Comparison of ENCODE assay signal across 8 cellular contexts in the genomic region with DNA sequence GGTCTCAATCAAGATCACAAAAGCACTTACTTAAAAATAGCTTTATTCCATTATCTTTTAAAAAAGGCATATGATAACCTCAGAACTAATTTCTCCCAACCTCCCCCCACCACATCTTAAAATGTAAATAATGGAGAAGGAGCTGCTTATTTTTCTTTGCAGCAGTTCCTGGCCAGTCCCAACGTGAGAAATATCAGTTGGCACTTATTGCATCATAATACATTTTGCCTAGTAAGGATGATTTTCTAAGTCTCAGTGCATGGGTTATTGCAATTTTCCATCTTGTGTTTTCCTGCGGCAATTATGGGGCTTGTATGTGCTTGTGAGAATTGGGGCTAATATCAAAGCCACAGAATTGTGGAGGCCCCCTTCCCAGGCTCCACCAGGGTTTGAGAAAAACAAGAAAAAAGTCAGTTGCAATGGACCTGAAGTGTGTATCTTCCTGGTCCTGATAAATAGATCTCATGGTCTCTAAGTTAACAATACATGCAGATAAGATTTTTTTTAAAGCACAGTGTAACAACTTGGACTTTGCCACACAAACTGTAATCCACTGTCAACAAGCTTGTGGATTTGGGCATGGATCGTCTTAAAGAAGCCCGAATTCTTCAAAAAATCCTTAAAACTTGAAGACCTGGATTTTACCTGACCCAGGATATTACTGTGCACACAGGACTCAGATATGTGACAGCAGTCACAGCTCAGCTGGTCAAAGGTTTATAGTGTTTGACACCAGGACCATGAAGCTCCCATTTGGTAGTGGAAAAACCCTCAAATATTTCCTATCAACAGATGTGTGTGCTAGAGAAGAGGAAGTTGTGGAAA. TPM values are rescaled to one million over a fixed set of nuclear protein-coding genes. Genes with fewer than 3 reads are reported as not detected.
DNase-seq lines count a peak whose midpoint lies in the region; ATAC-seq and TF ChIP-seq lines count a peak whose summit lies in the region.

No MANE protein-coding gene starts in this region.

- H3K4me3 ChIP-seq in sigmoid colon (no peak overlapping the region), right cardiac atrium (ENCODE audit: low read length) (no peak overlapping the region)

- TF ChIP-seq EP300 in sigmoid colon (IDR thresholded peaks at IDR 0.05): no peak

- peak; percentile 21 for DNase-seq in SIG-M5 treated with dmso at 0.1 percent for 504 hours (lab: John Stamatoyannopoulos, UW; ENCODE audit: unreplicated experiment)
- no peak for DNase-seq in SIG-M5 (lab: John Stamatoyannopoulos, UW)
- peak; percentile 66 for DNase-seq in OCI-M1 (lab: John Stamatoyannopoulos, UW)
- DNase-seq in endothelial cell (ENCODE audit: low spot score): no peak
- DNase-seq in sigmoid colon: no peak
- no peak for DNase-seq in NCI-H748 (lab: John Stamatoyannopoulos, UW; ENCODE audit: unreplicated experiment)
- DNase-seq in right cardiac atrium: no peak
- DNase-seq in MV-4-11 (lab: John Stamatoyannopoulos, UW): no peak

- no peak for ATAC-seq in right cardiac atrium

- H3K27me3 Mint-ChIP-seq in endothelial cell (ENCODE audit: unreplicated experiment): peaks cover 29% of the 10 kb centered on the region

- no peaks in the 10 kb centered on the region for H3K36me3 ChIP-seq in sigmoid colon

- H3K9me3 Mint-ChIP-seq in endothelial cell (ENCODE audit: unreplicated experiment): no peaks in the 10 kb centered on the region

- no peaks in the 10 kb centered on the region for H3K27me3 ChIP-seq in sigmoid colon
- no peaks in the 10 kb centered on the region for H3K27me3 ChIP-seq in right cardiac atrium (ENCODE audit: control insufficient read depth, insufficient read depth)

- H3K27ac ChIP-seq in sigmoid colon (peak overlapping the region in 3 of 4 donors; percentile 9 to 98 (median 97)), right cardiac atrium (ENCODE audit: low read length) (no peak overlapping the region)

- peaks cover 37% of the 10 kb centered on the region for H3K36me3 Mint-ChIP-seq in endothelial cell (ENCODE audit: low read depth, unreplicated experiment)

- peak overlapping the region; percentile 98 for H3K27ac Mint-ChIP-seq in endothelial cell (ENCODE audit: unreplicated experiment)

- H3K9me3 ChIP-seq in sigmoid colon (no peaks in the 10 kb centered on the region), right cardiac atrium (ENCODE audit: control insufficient read depth, low read length) (no peaks in the 10 kb centered on the region)

- intact Hi-C loops in sigmoid colon (cut with DNase I) (loop anchor here (2.0 to 10.0 kb wide), 5 partner anchors 39 to 471 kb away; a partner anchor contains a TSS), right cardiac atrium (cut with DNase I) (no loop called here)

- H3K4me1 Mint-ChIP-seq in endothelial cell (ENCODE audit: unreplicated experiment): peaks cover 56% of the 10 kb centered on the region

- 13 to 62% methylated on average over 4 of the region's 4 CpGs for WGBS in sigmoid colon, 2 donors
- WGBS in right cardiac atrium: 71% methylated on average over 4 of the region's 4 CpGs

- TF ChIP-seq CTCF in endothelial cell (IDR thresholded peaks at IDR 0.05; ENCODE audit: unreplicated experiment): no peak
- no peak for TF ChIP-seq CTCF in sigmoid colon (IDR thresholded peaks at IDR 0.05)

- H3K4me1 ChIP-seq in sigmoid colon (peaks cover 0 to 35% (median 21%) of the 10 kb centered on the region in 4 donors), right cardiac atrium (ENCODE audit: control insufficient read depth, insufficient read depth, low read length) (no peaks in the 10 kb centered on the region)

- TF ChIP-seq POLR2A in sigmoid colon (IDR thresholded peaks at IDR 0.05): no peak

- H3K4me3 Mint-ChIP-seq in endothelial cell (ENCODE audit: unreplicated experiment): peak overlapping the region; percentile 79

RNA-seq across cellular contexts. Expression of a gene that starts 2.8 kb away (rescaled TPM):
- total RNA-seq in endothelial cell (ENCODE audit: unreplicated experiment) (76.7 TPM), sigmoid colon (10 to 100 TPM; 50.2 to 64.0 (median 55.6) TPM), right cardiac atrium (10 to 100 TPM; 71.9 to 79.2 (median 72.8) TPM)
- polyA plus RNA-seq in sigmoid colon (100 to 1,000 TPM in 2 of 3 donors, 10 to 100 TPM in 1; 58.9 to 160 (median 105) TPM), right cardiac atrium (40.6 TPM)

RNA-seq across cellular contexts. Expression of a gene that starts 40.0 kb away (rescaled TPM):
- total RNA-seq in endothelial cell (ENCODE audit: unreplicated experiment): 65.0 TPM
- 10 to 100 TPM; 22.2 to 31.1 (median 23.5) TPM for total RNA-seq in sigmoid colon
- polyA plus RNA-seq in sigmoid colon: 10 to 100 TPM; 28.5 to 59.9 (median 34.2) TPM
- total RNA-seq in right cardiac atrium: 10 to 100 TPM in 3 of 4 donors, 1 to 10 TPM in 1; 6.3 to 14.7 (median 14.3) TPM
- polyA plus RNA-seq in right cardiac atrium: 9.1 TPM

RNA-seq across cellular contexts. Expression of a gene that starts 47.3 kb away (rescaled TPM):
- total RNA-seq in endothelial cell (ENCODE audit: unreplicated experiment): 8.3 TPM
- total RNA-seq in sigmoid colon: 10 to 100 TPM in 2 of 4 donors, 1 to 10 TPM in 2; 6.9 to 12.7 (median 9.7) TPM
- 10 to 100 TPM in 2 of 3 donors, 1 to 10 TPM in 1; 9.5 to 15.1 (median 12.0) TPM for polyA plus RNA-seq in sigmoid colon
- 1 to 10 TPM; 4.3 to 7.9 (median 6.4) TPM for total RNA-seq in right cardiac atrium
- polyA plus RNA-seq in right cardiac atrium: 4.3 TPM

Comparison
In these comparisons a context has a peak if more than half of its experiments do, and no peak if none do; other contexts are left out.
1. DNase-seq: peak in SIG-M5 treated with dmso at 0.1 percent for 504 hours (single experiment) and OCI-M1 (single experiment); none in SIG-M5 (single experiment), endothelial cell (single experiment), sigmoid colon (single experiment), NCI-H748 (single experiment), right cardiac atrium (0 of 3) and MV-4-11 (single experiment).